12 cellular contexts compared by ENCODE assay signal in genomic region chr13:33213024-33213795, GRCh38.
DNase-seq lines count a peak whose midpoint lies in the region; ATAC-seq and TF ChIP-seq lines count a peak whose summit lies in the region.
"Had no signal": no experiment of that assay in that cellular context is flagged by ENCODE, and none has a peak within 500 bp of the region (broad histone marks: within the 10 kb centered on the region; RNA-seq: fewer than 3 reads in every experiment).

No MANE protein-coding gene starts in this region.

- ATAC-seq in foreskin keratinocyte, result peak; percentile 51
- ATAC-seq in HG02798 (IDR thresholded peaks at IDR 0.05; ENCODE audit: poor library complexity, unreplicated experiment), result no peak

- peaks cover 17% of the 10 kb centered on the region for H3K4me1 ChIP-seq in adipocyte (ENCODE audit: control insufficient read depth, insufficient read depth, low read length)
- H3K4me1 ChIP-seq in foreskin keratinocyte, result peaks cover 40% of the 10 kb centered on the region

- H3K4me3 ChIP-seq in adipocyte (ENCODE audit: low read length), result peak overlapping the region; percentile 38
- H3K4me3 ChIP-seq: upper lobe of left lung had no signal

- H3K36me3 ChIP-seq in adipocyte (ENCODE audit: control insufficient read depth, insufficient read depth, low read length, severe bottlenecking), result no peaks in the 10 kb centered on the region
- H3K36me3 ChIP-seq: upper lobe of left lung had no signal

- no peak overlapping the region for H3K9ac ChIP-seq in adipocyte (ENCODE audit: low read length)

- no peaks in the 10 kb centered on the region for H3K9me3 ChIP-seq in adipocyte (ENCODE audit: control insufficient read depth, low read length)
- H3K9me3 ChIP-seq: upper lobe of left lung had no signal

- TF ChIP-seq CTCF in foreskin keratinocyte (conservative IDR thresholded peaks at IDR 0.05), result no peak

- DNase-seq in ELF-1 (ENCODE audit: low read depth, low spot score), result peak; percentile 18
- DNase-seq in adipocyte (ENCODE audit: low read depth), result no peak
- peak; percentile 93 for DNase-seq in foreskin keratinocyte
- DNase-seq in pons (ENCODE audit: low spot score), result peak; percentile 35
- DNase-seq in SIG-M5 treated with dmso at 0.1 percent for 504 hours (lab: John Stamatoyannopoulos, UW; ENCODE audit: unreplicated experiment), result no peak
- no peak for DNase-seq in DMS 273 (lab: John Stamatoyannopoulos, UW; ENCODE audit: unreplicated experiment)
- no peak for DNase-seq in NCI-H774 (lab: John Stamatoyannopoulos, UW)
- DNase-seq: activated T-cell treated with anti-CD3 and anti-CD28 coated beads, Interleukin-2, amount 50 U/mL, for 1 hour; aorta; NCI-H2029; upper lobe of left lung had no signal

- H3K27ac ChIP-seq in foreskin keratinocyte, result peak overlapping the region; percentile 27

- H3K27me3 ChIP-seq in adipocyte (replicated peaks; ENCODE audit: control insufficient read depth, insufficient read depth, low read length), result no peaks in the 10 kb centered on the region
- H3K27me3 ChIP-seq in foreskin keratinocyte, result no peaks in the 10 kb centered on the region
- H3K27me3 ChIP-seq: upper lobe of left lung had no signal

Comparison
In these comparisons a context has a peak if more than half of its experiments do, and no peak if none do; other contexts are left out.
1. DNase-seq: peak in ELF-1 (single experiment), foreskin keratinocyte (2 of 2) and pons (single experiment); none in adipocyte (single experiment), SIG-M5 treated with dmso at 0.1 percent for 504 hours (single experiment), DMS 273 (single experiment) and NCI-H774 (single experiment).